Comparison of ENCODE assay signal across 2 cellular contexts in genomic region chr5:67720162-67720772, GRCh38.
TF ChIP-seq lines count a peak whose summit lies in the region.

No MANE protein-coding gene starts in this region.

TF ChIP-seq in HepG2, 621 proteins besides CTCF, POLR2A, EP300 and RAD21:
- TF ChIP-seq PCBP1 (IDR thresholded peaks at IDR 0.05; ENCODE audit: borderline replicate concordance, low read depth, low read length) (peak; percentile 76; the same call in 1 of the 2 replicates), EEA1 (CRISPR knock-in tag; IDR thresholded peaks at IDR 0.05; ENCODE audit: borderline replicate concordance) (no peak), HNRNPK (IDR thresholded peaks at IDR 0.05; ENCODE audit: low read depth, low read length, poor library complexity, severe bottlenecking) (peak; percentile 95)

TF ChIP-seq in K562, 482 proteins besides CTCF, POLR2A, EP300 and RAD21:
- no peak for TF ChIP-seq DDX20 (tag; IDR thresholded peaks at IDR 0.05; ENCODE audit: low read depth)
- TF ChIP-seq PCBP1 (IDR thresholded peaks at IDR 0.05; ENCODE audit: low read depth, low read length, poor library complexity, severe bottlenecking), result peak; percentile 49
- peak; percentile 25 for TF ChIP-seq PCBP2 (IDR thresholded peaks at IDR 0.05; ENCODE audit: low read depth, low read length, poor library complexity, severe bottlenecking)
- TF ChIP-seq ZNF124 (CRISPR knock-in tag; IDR thresholded peaks at IDR 0.05), result no peak
- TF ChIP-seq VEZF1 (CRISPR knock-in tag; IDR thresholded peaks at IDR 0.05), result no peak
- no peak for TF ChIP-seq NFIX (CRISPR knock-in tag; IDR thresholded peaks at IDR 0.05; ENCODE audit: low read depth)
- no peak for TF ChIP-seq RFX1 (IDR thresholded peaks at IDR 0.05)
- TF ChIP-seq HNRNPK (IDR thresholded peaks at IDR 0.05; ENCODE audit: low read depth, low read length, poor library complexity, severe bottlenecking), result peak; percentile 39
- no peak for TF ChIP-seq SMARCE1 (IDR thresholded peaks at IDR 0.05)
